Comparison of ENCODE assay signal across 39 cellular contexts in the genomic region with DNA sequence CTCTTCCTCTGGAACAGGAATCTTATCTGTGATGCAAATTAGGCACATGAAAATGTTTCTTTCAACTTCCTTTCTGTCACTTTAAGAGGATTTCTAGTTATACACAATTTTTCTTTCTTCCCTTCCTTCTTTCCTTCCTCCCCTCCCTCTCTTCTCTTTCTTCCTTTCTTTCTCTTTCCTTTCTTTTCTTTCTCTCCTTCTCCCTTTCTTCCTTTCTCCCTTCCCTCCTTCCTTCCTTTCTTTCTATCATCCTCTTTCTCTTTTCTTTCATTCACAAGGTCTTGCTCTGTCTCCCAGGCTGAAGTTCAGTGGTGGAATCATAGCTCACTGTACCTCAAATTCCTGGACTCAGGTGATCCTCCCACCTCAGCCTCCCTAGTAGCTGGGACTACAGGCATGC. TPM values are rescaled to one million over a fixed set of nuclear protein-coding genes. Genes with fewer than 3 reads are reported as not detected.
"Had no signal": no experiment of that assay in that cellular context is flagged by ENCODE, and none has a peak within 500 bp of the region (broad histone marks: within the 10 kb centered on the region; RNA-seq: fewer than 3 reads in every experiment).

No MANE protein-coding gene starts in this region.

- H3K9me3 Mint-ChIP-seq: activated naive CD4-positive, alpha-beta T cell treated with anti-CD3 and anti-CD28 coated beads for 36 hours; activated naive CD4-positive, alpha-beta T cell treated with anti-CD3 and anti-CD28 coated beads, Interleukin-2, amount 10 ng/mL, durations not matched to agents 7 days and 5 days; activated naive CD4-positive, alpha-beta T cell treated with anti-CD3 and anti-CD28 coated beads, Interleukin-2, amount 50 U/mL, for 24 hours; activated naive CD4-positive, alpha-beta T cell treated with anti-CD3 and anti-CD28 coated beads, Interleukin-2, amount 50 U/mL, for 72 hours; activated naive CD8-positive, alpha-beta T cell treated with anti-CD3 and anti-CD28 coated beads for 36 hours; activated T-cell treated with anti-CD3 and anti-CD28 coated beads, Interleukin-2, amount 50 U/mL, for 24 hours; activated T-cell treated with anti-CD3 and anti-CD28 coated beads, Interleukin-2, amount 50 U/mL, for 4 hours; activated T-cell treated with anti-CD3 and anti-CD28 coated beads, Interleukin-2, amount 50 U/mL, for 72 hours; activated T-helper 1 cell treated with anti-CD3 and anti-CD28 coated beads, Interleukin-12 subunit alpha, Interleukin-12 subunit beta, Interleukin-2, Interleukin-4 antibody, amounts not matched to agents 30 ng/mL and 10 ng/mL and 1 ng/mL, durations not matched to agents 14 hours and 24 hours and 36 hours; activated T-helper 17 cell treated with anti-CD3 and anti-CD28 coated beads, Interleukin-2, amount 50 U/mL, for 72 hours; activated T-helper 2 cell treated with anti-CD3 and anti-CD28 coated beads, Interferon-gamma antibody, Interleukin-2, Interleukin-4, amounts not matched to agents 10 μg/mL and 5 μg/mL and 100 μg/mL, durations not matched to agents 14 hours and 24 hours and 36 hours; central memory CD8-positive, alpha-beta T cell had no signal

- H3K27me3 Mint-ChIP-seq: activated naive CD8-positive, alpha-beta T cell; activated T-helper 17 cell treated with anti-CD3 and anti-CD28 coated beads, Interleukin-2, amount 50 U/mL, for 72 hours; central memory CD8-positive, alpha-beta T cell had no signal

- H3K27ac Mint-ChIP-seq: activated naive CD4-positive, alpha-beta T cell treated with anti-CD3 and anti-CD28 coated beads for 36 hours; activated naive CD4-positive, alpha-beta T cell treated with anti-CD3 and anti-CD28 coated beads, Interleukin-2, amount 10 ng/mL, durations not matched to agents 7 days and 5 days; activated naive CD4-positive, alpha-beta T cell treated with anti-CD3 and anti-CD28 coated beads, Interleukin-2, amount 50 U/mL, for 24 hours; activated naive CD4-positive, alpha-beta T cell treated with anti-CD3 and anti-CD28 coated beads, Interleukin-2, amount 50 U/mL, for 72 hours; activated naive CD8-positive, alpha-beta T cell; activated naive CD8-positive, alpha-beta T cell treated with anti-CD3 and anti-CD28 coated beads for 36 hours; activated naive CD8-positive, alpha-beta T cell treated with anti-CD3 and anti-CD28 coated beads, Interleukin-2, amount 10 ng/mL, durations not matched to agents 7 days and 5 days; activated naive CD8-positive, alpha-beta T cell treated with anti-CD3 and anti-CD28 coated beads, Interleukin-2, amount 50 U/mL, for 24 hours; activated T-cell treated with anti-CD3 and anti-CD28 coated beads, Interleukin-2, amount 50 U/mL, for 24 hours; activated T-cell treated with anti-CD3 and anti-CD28 coated beads, Interleukin-2, amount 50 U/mL, for 72 hours; activated T-helper 1 cell treated with anti-CD3 and anti-CD28 coated beads, Interleukin-12 subunit alpha, Interleukin-12 subunit beta, Interleukin-2, Interleukin-4 antibody, amounts not matched to agents 30 ng/mL and 10 ng/mL and 1 ng/mL, durations not matched to agents 14 hours and 24 hours and 36 hours; activated T-helper 17 cell treated with anti-CD3 and anti-CD28 coated beads, Interleukin-2, amount 50 U/mL, for 72 hours; activated T-helper 2 cell treated with anti-CD3 and anti-CD28 coated beads, Interferon-gamma antibody, Interleukin-2, Interleukin-4, amounts not matched to agents 10 μg/mL and 5 μg/mL and 100 μg/mL, durations not matched to agents 14 hours and 24 hours and 36 hours; brain had no signal

- H3K4me3 Mint-ChIP-seq: activated naive CD4-positive, alpha-beta T cell treated with anti-CD3 and anti-CD28 coated beads for 36 hours; activated naive CD4-positive, alpha-beta T cell treated with anti-CD3 and anti-CD28 coated beads, Interleukin-2, amount 10 ng/mL, durations not matched to agents 7 days and 5 days; activated naive CD4-positive, alpha-beta T cell treated with anti-CD3 and anti-CD28 coated beads, Interleukin-2, amount 50 U/mL, for 24 hours; activated naive CD8-positive, alpha-beta T cell; activated naive CD8-positive, alpha-beta T cell treated with anti-CD3 and anti-CD28 coated beads for 36 hours; activated naive CD8-positive, alpha-beta T cell treated with anti-CD3 and anti-CD28 coated beads, Interleukin-2, amount 10 ng/mL, durations not matched to agents 7 days and 5 days; activated naive CD8-positive, alpha-beta T cell treated with anti-CD3 and anti-CD28 coated beads, Interleukin-2, amount 50 U/mL, for 24 hours; activated T-cell treated with anti-CD3 and anti-CD28 coated beads, Interleukin-2, amount 50 U/mL, for 24 hours; activated T-cell treated with anti-CD3 and anti-CD28 coated beads, Interleukin-2, amount 50 U/mL, for 4 hours; activated T-cell treated with anti-CD3 and anti-CD28 coated beads, Interleukin-2, amount 50 U/mL, for 72 hours; activated T-helper 1 cell treated with anti-CD3 and anti-CD28 coated beads, Interleukin-12 subunit alpha, Interleukin-12 subunit beta, Interleukin-2, Interleukin-4 antibody, amounts not matched to agents 30 ng/mL and 10 ng/mL and 1 ng/mL, durations not matched to agents 14 hours and 24 hours and 36 hours; activated T-helper 17 cell treated with anti-CD3 and anti-CD28 coated beads, Interleukin-2, amount 50 U/mL, for 72 hours; brain; central memory CD8-positive, alpha-beta T cell had no signal

- H3K36me3 Mint-ChIP-seq: activated naive CD4-positive, alpha-beta T cell treated with anti-CD3 and anti-CD28 coated beads, Interleukin-2, amount 10 ng/mL, durations not matched to agents 7 days and 5 days; activated naive CD4-positive, alpha-beta T cell treated with anti-CD3 and anti-CD28 coated beads, Interleukin-2, amount 50 U/mL, for 24 hours; activated naive CD4-positive, alpha-beta T cell treated with anti-CD3 and anti-CD28 coated beads, Interleukin-2, amount 50 U/mL, for 72 hours; activated naive CD8-positive, alpha-beta T cell; activated naive CD8-positive, alpha-beta T cell treated with anti-CD3 and anti-CD28 coated beads for 36 hours; activated naive CD8-positive, alpha-beta T cell treated with anti-CD3 and anti-CD28 coated beads, Interleukin-2, amount 10 ng/mL, durations not matched to agents 7 days and 5 days; brain had no signal

- H3K36me3 ChIP-seq: adrenal gland, ascending aorta, brain microvascular endothelial cell, breast epithelium, cardiac muscle cell had no signal

- H3K27me3 ChIP-seq: adrenal gland, ascending aorta, body of pancreas, brain microvascular endothelial cell, breast epithelium, cardiac muscle cell had no signal

- H3K4me3 ChIP-seq: adrenal gland, ascending aorta, body of pancreas, breast epithelium, cardiac muscle cell had no signal

- H3K27ac ChIP-seq: adrenal gland, ascending aorta, body of pancreas, brain microvascular endothelial cell, breast epithelium, cardiac muscle cell had no signal

- FAIRE-seq: astrocyte, bronchial epithelial cell had no signal

- ATAC-seq: activated naive CD4-positive, alpha-beta T cell treated with anti-CD3 and anti-CD28 coated beads, Interleukin-2, amount 50 U/mL, for 72 hours; activated naive CD8-positive, alpha-beta T cell treated with anti-CD3 and anti-CD28 coated beads, Interleukin-2, amount 50 U/mL, for 24 hours; activated T-cell treated with anti-CD3 and anti-CD28 coated beads, Interleukin-2, amount 50 U/mL, for 4 hours; activated T-cell treated with anti-CD3 and anti-CD28 coated beads, Interleukin-2, amount 50 U/mL, for 72 hours; activated T-helper 17 cell treated with anti-CD3 and anti-CD28 coated beads, Interleukin-2, amount 50 U/mL, for 72 hours; body of pancreas had no signal

- H3K9me3 ChIP-seq: adrenal gland, ascending aorta, body of pancreas, breast epithelium had no signal

- DNase-seq: activated effector memory CD4-positive, alpha-beta T cell treated with anti-CD3 and anti-CD28 coated beads, Interleukin-2, amount 50 U/mL, for 16 hours; activated effector memory CD4-positive, alpha-beta T cell treated with Interleukin-2 at 50 U/mL for 16 hours; activated gamma-delta T cell; activated gamma-delta T cell treated with Interleukin-2 at 50 U/mL for 16 hours; activated naive CD4-positive, alpha-beta T cell; activated naive CD4-positive, alpha-beta T cell treated with anti-CD3 and anti-CD28 coated beads for 36 hours; activated naive CD4-positive, alpha-beta T cell treated with anti-CD3 and anti-CD28 coated beads, Interleukin-2, amount 10 ng/mL, durations not matched to agents 7 days and 5 days; activated naive CD4-positive, alpha-beta T cell treated with anti-CD3 and anti-CD28 coated beads, Interleukin-2, amount 50 U/mL, for 16 hours; activated naive CD4-positive, alpha-beta T cell treated with Interleukin-2 at 50 U/mL for 16 hours; activated naive CD8-positive, alpha-beta T cell treated with anti-CD3 and anti-CD28 coated beads for 36 hours; activated naive CD8-positive, alpha-beta T cell treated with anti-CD3 and anti-CD28 coated beads, Interleukin-2, amount 10 ng/mL, durations not matched to agents 7 days and 5 days; activated naive CD8-positive, alpha-beta T cell treated with anti-CD3 and anti-CD28 coated beads, Interleukin-2, amount 50 U/mL, for 24 hours; activated T-cell treated with anti-CD3 and anti-CD28 coated beads, Interleukin-2, amount 50 U/mL, for 24 hours; activated T-cell treated with anti-CD3 and anti-CD28 coated beads, Interleukin-2, amount 50 U/mL, for 4 hours; activated T-cell treated with anti-CD3 and anti-CD28 coated beads, Interleukin-2, amount 50 U/mL, for 48 hours; activated T-cell treated with anti-CD3 and anti-CD28 coated beads, Interleukin-2, amount 50 U/mL, for 72 hours; adrenal gland; amniotic stem cell; amygdala; anterior cingulate cortex; aorta; body of pancreas; brain microvascular endothelial cell; caudate nucleus; central memory CD4-positive, alpha-beta T cell; cerebellar nuclear complex had no signal

- H3K4me1 ChIP-seq: adrenal gland, ascending aorta, body of pancreas, breast epithelium had no signal

- H3K4me1 Mint-ChIP-seq: activated naive CD4-positive, alpha-beta T cell treated with anti-CD3 and anti-CD28 coated beads, Interleukin-2, amount 10 ng/mL, durations not matched to agents 7 days and 5 days; activated naive CD4-positive, alpha-beta T cell treated with anti-CD3 and anti-CD28 coated beads, Interleukin-2, amount 50 U/mL, for 24 hours; activated naive CD8-positive, alpha-beta T cell treated with anti-CD3 and anti-CD28 coated beads for 36 hours; activated naive CD8-positive, alpha-beta T cell treated with anti-CD3 and anti-CD28 coated beads, Interleukin-2, amount 10 ng/mL, durations not matched to agents 7 days and 5 days; activated naive CD8-positive, alpha-beta T cell treated with anti-CD3 and anti-CD28 coated beads, Interleukin-2, amount 50 U/mL, for 24 hours; brain; central memory CD8-positive, alpha-beta T cell had no signal

RNA-seq across cellular contexts. Expression of a gene that starts 18.0 kb away (rescaled TPM):
- total RNA-seq: activated naive CD8-positive, alpha-beta T cell treated with anti-CD3 and anti-CD28 coated beads for 36 hours; activated naive CD8-positive, alpha-beta T cell treated with anti-CD3 and anti-CD28 coated beads, Interleukin-2, amount 10 ng/mL, durations not matched to agents 7 days and 5 days; astrocyte had no signal
- polyA plus RNA-seq: cardiac muscle cell had no signal
